ENCODE assay signal across 8 cellular contexts in the genomic region with DNA sequence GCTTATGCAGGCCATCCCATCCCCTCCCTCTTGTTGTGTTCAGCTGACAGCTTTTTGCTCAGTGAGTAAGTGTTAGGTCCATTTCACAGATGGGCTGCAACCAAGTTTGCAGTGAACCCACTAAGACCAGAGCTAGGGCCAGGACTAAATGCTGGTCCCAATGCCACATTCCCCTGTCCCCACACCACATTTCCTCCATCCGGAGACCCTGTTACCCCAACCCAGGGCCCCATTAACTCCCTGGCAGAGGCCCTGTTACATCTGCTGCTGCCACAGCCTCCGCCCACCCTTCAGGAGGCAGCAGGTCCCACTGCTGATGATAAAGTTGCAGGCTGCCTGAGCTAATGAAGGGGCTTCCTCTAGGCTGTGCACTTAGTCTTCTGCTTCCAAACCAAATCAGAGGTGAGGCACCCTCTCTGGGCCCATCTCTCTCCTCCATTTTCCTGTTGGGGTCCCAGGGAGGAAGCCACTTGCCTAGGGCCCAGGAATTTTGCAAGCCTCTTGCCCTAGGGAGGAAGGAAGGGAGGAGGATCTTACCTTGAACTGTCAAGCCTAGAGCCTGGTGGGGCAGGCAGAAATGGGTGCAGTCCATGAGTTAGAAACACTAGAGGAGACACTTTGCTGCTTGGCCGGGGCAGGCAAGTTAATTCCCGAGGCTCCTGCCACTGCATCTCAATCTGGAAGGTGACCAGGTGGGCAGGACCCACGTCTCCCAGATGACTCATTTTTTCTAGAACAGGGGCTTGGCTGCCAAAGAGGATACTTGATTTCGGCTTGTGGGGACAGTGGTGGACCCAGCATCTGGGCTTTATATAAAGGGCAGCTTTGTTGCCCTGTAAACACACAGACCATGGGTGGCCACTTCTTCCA. TPM values are rescaled to one million over a fixed set of nuclear protein-coding genes. Genes with fewer than 3 reads are reported as not detected.
DNase-seq lines count a peak whose midpoint lies in the region; ATAC-seq, FAIRE-seq and TF ChIP-seq lines count a peak whose summit lies in the region.

No MANE protein-coding gene starts in this region.

- H3K4me3 ChIP-seq in MG63 (no peak overlapping the region), mammary epithelial cell (replicated peaks in 1 of 3; ENCODE audit: insufficient read depth in 1 of 3, low read depth in 2 of 3, low read length in 3 of 3) (no peak overlapping the region)

- H3K4me1 ChIP-seq in mammary epithelial cell (ENCODE audit: insufficient read depth, low read length) = peaks cover 36% of the 10 kb centered on the region

- intact Hi-C loops in CD4-positive, alpha-beta T cell (cut with DNase I, micrococcal nuclease) = loop anchor here (5.0 to 10.0 kb wide), 4 partner anchors 48 to 449 kb away; a partner anchor contains a TSS
- intact Hi-C loops in mammary epithelial cell (cut with micrococcal nuclease) = loop anchor here (5.0 kb wide), 1 partner anchor 123 kb away; a partner anchor contains a TSS

- no peak overlapping the region for H3K27ac ChIP-seq in CD4-positive, alpha-beta T cell (ENCODE audit: low read depth, low read length)
- no peak overlapping the region for H3K27ac ChIP-seq in mammary epithelial cell (ENCODE audit: insufficient read depth, low read depth, low read length)

- no peaks in the 10 kb centered on the region for H3K9me3 Mint-ChIP-seq in CD4-positive, alpha-beta T cell
- H3K9me3 Mint-ChIP-seq in neural crest cell = no peaks in the 10 kb centered on the region

- no peaks in the 10 kb centered on the region for H3K27me3 ChIP-seq in CD4-positive, alpha-beta T cell (ENCODE audit: control insufficient read depth, insufficient read depth, low read length)
- H3K27me3 ChIP-seq in MG63 (no peaks in the 10 kb centered on the region), mammary epithelial cell (ENCODE audit: insufficient read depth, low read length) (no peaks in the 10 kb centered on the region)

- H3K27me3 Mint-ChIP-seq in CD4-positive, alpha-beta T cell = no peaks in the 10 kb centered on the region
- peaks cover 7% of the 10 kb centered on the region for H3K27me3 Mint-ChIP-seq in neural crest cell (ENCODE audit: low read depth)

- H3K9me3 ChIP-seq in CD4-positive, alpha-beta T cell (ENCODE audit: control insufficient read depth, low read length) = no peaks in the 10 kb centered on the region
- H3K9me3 ChIP-seq in MG63 = no peaks in the 10 kb centered on the region
- no peaks in the 10 kb centered on the region for H3K9me3 ChIP-seq in mammary epithelial cell (replicated peaks; ENCODE audit: insufficient read depth, low read length)

- dilution Hi-C loops in mammary epithelial cell (cut with HindIII; ENCODE audit: low sequenced_read_pairs) = no loop called here

- ATAC-seq in CD4-positive, alpha-beta T cell (ENCODE audit: poor library complexity) = no peak
- no peak for ATAC-seq in GM21381 (IDR thresholded peaks at IDR 0.05; ENCODE audit: unreplicated experiment)
- no peak for ATAC-seq in GM19324 (IDR thresholded peaks at IDR 0.05; ENCODE audit: low FRiP score, unreplicated experiment)
- no peak for ATAC-seq in HG02884 (IDR thresholded peaks at IDR 0.05; ENCODE audit: unreplicated experiment)

- 18% methylated on average over 5 of the region's 6 CpGs for WGBS in mammary epithelial cell (ENCODE audit: low coverage, missing lambda C conversion rate)

- FAIRE-seq in frontal cortex (lab: Jason Lieb, UNC) = no peak

- peaks cover 12% of the 10 kb centered on the region for H3K36me3 ChIP-seq in MG63
- H3K36me3 ChIP-seq in mammary epithelial cell (ENCODE audit: insufficient read depth, low read length) = peaks cover 4% of the 10 kb centered on the region

- TF ChIP-seq CTCF in CD4-positive, alpha-beta T cell (IDR thresholded peaks at IDR 0.05) = no peak
- TF ChIP-seq CTCF in mammary epithelial cell (conservative IDR thresholded peaks at IDR 0.05 in 1 of 2, IDR thresholded peaks at IDR 0.05 in 1 of 2; ENCODE audit: extremely low read depth in 1 of 2, insufficient read depth in 1 of 2, low read depth in 1 of 2, low read length in 2 of 2) (no peak), neural crest cell (conservative IDR thresholded peaks at IDR 0.05) (no peak)

- H3K4me2 ChIP-seq in mammary epithelial cell (ENCODE audit: insufficient read depth, low read depth, low read length) = no peak overlapping the region

- in situ Hi-C loops in mammary epithelial cell (cut with MboI; ENCODE audit: low sequenced_read_pairs in 2 of 2) = no loop called here

- H3K4me1 Mint-ChIP-seq in CD4-positive, alpha-beta T cell (ENCODE audit: low read depth) = peaks cover 20% of the 10 kb centered on the region
- peaks cover 7% of the 10 kb centered on the region for H3K4me1 Mint-ChIP-seq in neural crest cell

- no peak overlapping the region for H2AFZ ChIP-seq in mammary epithelial cell (ENCODE audit: low read depth, low read length)

- DNase-seq in CD4-positive, alpha-beta T cell = peak in 1 of 10 experiments; percentile 32
- DNase-seq in MG63 = peak; percentile 23
- peak; percentile 34 for DNase-seq in mammary epithelial cell
- DNase-seq in neural crest cell (ENCODE audit: low read depth, low spot score) = no peak
- no peak for DNase-seq in frontal cortex (ENCODE audit: low spot score in 2 of 2)

- H3K9ac ChIP-seq in mammary epithelial cell (ENCODE audit: insufficient read depth, low read length) = no peak overlapping the region

- peak overlapping the region; percentile 92 for H3K27ac Mint-ChIP-seq in CD4-positive, alpha-beta T cell
- H3K27ac Mint-ChIP-seq in neural crest cell (ENCODE audit: unreplicated experiment) = no peak overlapping the region

- H3K36me3 Mint-ChIP-seq in CD4-positive, alpha-beta T cell (ENCODE audit: low read depth) = peaks cover 31% of the 10 kb centered on the region
- H3K36me3 Mint-ChIP-seq in neural crest cell (ENCODE audit: low read depth) = peaks cover 2% of the 10 kb centered on the region

- CTCF ChIA-PET in CD4-positive, alpha-beta T cell (lab: Charles Lee) = interaction anchor here (1.2 kb wide), 1 partner anchor 103 kb away, joined by 3 read pairs; no protein-coding TSS in a partner anchor
- CTCF ChIA-PET in mammary epithelial cell (lab: Charles Lee; ENCODE audit: low non-redundant PET) = interaction anchor here (0.6 kb wide), 1 partner anchor 204 kb away, joined by 3 read pairs; no protein-coding TSS in a partner anchor

- H4K20me1 ChIP-seq in mammary epithelial cell (ENCODE audit: insufficient read depth, low read length) = no peaks in the 10 kb centered on the region

- peaks cover 30% of the 10 kb centered on the region for H3K79me2 ChIP-seq in mammary epithelial cell (ENCODE audit: insufficient read depth, low read length)

- BruUV-seq in mammary epithelial cell (replicated peaks; lab: Mats Ljungman, UMichigan) = no TSS peak

- peak overlapping the region; percentile 87 for H3K4me3 Mint-ChIP-seq in CD4-positive, alpha-beta T cell
- peak overlapping the region; percentile 81 for H3K4me3 Mint-ChIP-seq in neural crest cell

- POLR2A ChIA-PET in CD4-positive, alpha-beta T cell (lab: Charles Lee) = interaction anchor here (1.3 to 3.5 kb wide), 6 partner anchors 25 to 112 kb away, joined by 3 to 15 read pairs (median 4); a partner anchor contains a TSS

RNA-seq across cellular contexts. Expression of a gene that starts 3.4 kb away (rescaled TPM):
- 100 to 1,000 TPM; 335 to 344 TPM for total RNA-seq in CD4-positive, alpha-beta T cell
- 73.5 and 85.5 TPM in 2 replicates for total RNA-seq in MG63 (2014; rRNA removed; shearing (Covaris generic); ENCODE audit: low replicate concordance)
- 10 to 100 TPM; 65.7 to 82.1 TPM for total RNA-seq in mammary epithelial cell
- polyA plus RNA-seq in mammary epithelial cell = 73.9 TPM
- polyA minus RNA-seq in mammary epithelial cell = 54.0 TPM
- total RNA-seq in neural crest cell = 107 and 111 TPM in 2 replicates
- total RNA-seq in frontal cortex = 38.7 TPM

RNA-seq across cellular contexts. Expression of a gene that starts 16.6 kb away (rescaled TPM):
- total RNA-seq in CD4-positive, alpha-beta T cell = 10 to 100 TPM; 45.0 to 47.9 TPM
- 0.33 TPM in 1 of 2 replicates, not detected in the other for total RNA-seq in MG63 (2014; rRNA removed; shearing (Covaris generic); ENCODE audit: low replicate concordance)
- 100 to 1,000 TPM in 1 of 2 donors, 10 to 100 TPM in 1; 91.5 to 166 TPM for total RNA-seq in mammary epithelial cell
- 133 TPM for polyA plus RNA-seq in mammary epithelial cell
- polyA minus RNA-seq in mammary epithelial cell = 97.9 TPM
- 3.5 and 4.0 TPM in 2 replicates for total RNA-seq in neural crest cell
- total RNA-seq in frontal cortex = 0.82 TPM

RNA-seq across cellular contexts. Expression of a gene that starts 17.0 kb away (rescaled TPM):
- total RNA-seq in CD4-positive, alpha-beta T cell = 1 to 10 TPM; 1.5 to 1.6 TPM
- total RNA-seq in MG63 (2014; rRNA removed; shearing (Covaris generic); ENCODE audit: low replicate concordance) = not detected in 2 replicates
- total RNA-seq in mammary epithelial cell (under 1 TPM in 1 of 2 donors, not detected in 1; 0.54 TPM), neural crest cell (0.47 and 0.57 TPM in 2 replicates), frontal cortex (not detected)
- not detected for polyA plus RNA-seq in mammary epithelial cell
- not detected for polyA minus RNA-seq in mammary epithelial cell

RNA-seq across cellular contexts. Expression of a gene that starts 26.6 kb away (rescaled TPM):
- not detected for total RNA-seq in CD4-positive, alpha-beta T cell
- not detected in 2 replicates for total RNA-seq in MG63 (2014; rRNA removed; shearing (Covaris generic); ENCODE audit: low replicate concordance)
- total RNA-seq in mammary epithelial cell = not detected
- polyA plus RNA-seq in mammary epithelial cell = not detected
- polyA minus RNA-seq in mammary epithelial cell = not detected
- total RNA-seq in neural crest cell = not detected in 2 replicates
- total RNA-seq in frontal cortex = not detected

RNA-seq across cellular contexts. Expression of a gene that starts 36.8 kb away (rescaled TPM):
- not detected for total RNA-seq in CD4-positive, alpha-beta T cell
- not detected in 2 replicates for total RNA-seq in MG63 (2014; rRNA removed; shearing (Covaris generic); ENCODE audit: low replicate concordance)
- total RNA-seq in mammary epithelial cell (not detected), neural crest cell (not detected in 2 replicates), frontal cortex (not detected)
- polyA plus RNA-seq in mammary epithelial cell = not detected
- polyA minus RNA-seq in mammary epithelial cell = not detected

Comparison
In these comparisons a context has a peak if more than half of its experiments do, and no peak if none do; other contexts are left out.
1. DNase-seq: peak in MG63 (single experiment) and mammary epithelial cell (single experiment); none in neural crest cell (single experiment) and frontal cortex (0 of 2).